In the genomic region with DNA sequence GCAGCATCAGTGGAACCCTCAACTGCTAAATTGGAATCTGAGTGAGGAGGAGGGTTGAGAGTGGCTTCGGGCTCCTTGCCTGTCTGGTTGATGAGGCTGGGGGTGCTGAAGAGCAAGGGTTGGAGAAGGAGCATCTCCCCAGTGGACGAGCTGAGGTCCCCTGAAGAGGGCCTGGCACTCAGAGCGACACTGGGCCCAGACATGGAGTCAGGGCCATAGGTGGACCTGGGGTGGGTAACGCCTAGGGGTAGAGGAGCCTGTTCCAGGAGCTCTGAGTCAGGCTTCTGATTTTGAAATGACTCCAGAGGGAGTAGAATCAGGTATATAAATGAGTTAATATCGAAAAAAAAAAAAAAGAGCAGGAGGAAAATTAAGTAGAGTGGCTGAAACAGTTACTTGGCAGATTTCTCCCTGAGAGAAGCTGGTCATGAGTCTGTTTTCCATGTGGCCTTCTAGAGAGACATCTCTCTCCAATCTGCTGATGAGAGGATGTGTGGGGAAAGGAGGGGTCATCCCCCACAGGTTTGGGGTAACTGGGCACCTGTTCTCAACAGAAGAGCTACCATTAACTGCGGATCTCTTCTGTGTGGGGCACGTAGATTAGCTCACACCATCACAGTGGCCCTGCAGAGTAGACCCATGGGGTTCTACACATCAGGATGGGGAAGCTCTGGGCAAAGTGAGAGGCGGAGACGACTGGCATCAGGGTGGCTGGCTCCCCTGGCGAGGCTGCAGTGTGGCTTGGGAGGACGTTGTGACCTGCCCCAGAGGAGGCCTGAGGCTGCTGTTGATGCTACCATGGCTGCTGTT, we compare ENCODE assay signal across 12 cellular contexts.
DNase-seq lines count a peak whose midpoint lies in the region; ATAC-seq lines count a peak whose summit lies in the region.
"Had no signal": no experiment of that assay in that cellular context is flagged by ENCODE, and none has a peak within 500 bp of the region (broad histone marks: within the 10 kb centered on the region; RNA-seq: fewer than 3 reads in every experiment).

No MANE protein-coding gene starts in this region.

- no peaks in the 10 kb centered on the region for H3K9me3 ChIP-seq in naive thymus-derived CD4-positive, alpha-beta T cell (ENCODE audit: control insufficient read depth in 2 of 3, low read length in 3 of 3)
- H3K9me3 ChIP-seq: sigmoid colon, tibial nerve had no signal

- H3K4me2 ChIP-seq in mesendoderm (ENCODE audit: low read length) = no peak overlapping the region

- no peak overlapping the region for H2BK5ac ChIP-seq in mesendoderm (ENCODE audit: low read length)

- WGBS in mesendoderm (ENCODE audit: extremely low coverage, insufficient coverage, low lambda C conversion rate) = no CpG with 5 or more reads among the region's 11 CpGs

- DNase-seq in stimulated activated CD4-positive, alpha-beta T cell treated with anti-CD3 and anti-CD28 coated beads, Interleukin-1b, Interleukin-23, amount 100 ng/mL, for 48 hours = peak; percentile 37
- DNase-seq in stimulated activated CD4-positive, alpha-beta T cell treated with anti-CD3 and anti-CD28 coated beads, Interleukin-4, amount 100 ng/mL, for 4 hours = no peak
- no peak for DNase-seq in activated T-helper 1 cell treated with anti-CD3 and anti-CD28 coated beads, Interleukin-12 subunit alpha, Interleukin-12 subunit beta, Interleukin-2, Interleukin-4 antibody, amounts not matched to agents 30 ng/mL and 10 ng/mL and 1 ng/mL, durations not matched to agents 14 hours and 24 hours and 36 hours (ENCODE audit: low spot score)
- no peak for DNase-seq in naive thymus-derived CD4-positive, alpha-beta T cell
- DNase-seq in KBM-7 (no peak), mesendoderm (no peak), cerebellum (ENCODE audit: low spot score) (no peak)
- DNase-seq: endodermal cell, NCI-H1694 treated with DMSO at 0.1 percent for 48 hours, NCI-H446 treated with DMSO at 0.1 percent for 48 hours had no signal

- H3K79me1 ChIP-seq in mesendoderm (ENCODE audit: low read length) = no peaks in the 10 kb centered on the region

- H3K56ac ChIP-seq in mesendoderm (ENCODE audit: low read length) = no peak overlapping the region

- H3K36me3 ChIP-seq in naive thymus-derived CD4-positive, alpha-beta T cell (ENCODE audit: control insufficient read depth in 2 of 3, insufficient read depth in 3 of 3, low read length in 3 of 3) = peaks cover 8 to 35% (median 11%) of the 10 kb centered on the region in 3 experiments
- H3K36me3 ChIP-seq in mesendoderm (ENCODE audit: control insufficient read depth, insufficient read depth, low read length) = no peaks in the 10 kb centered on the region

- H4K5ac ChIP-seq in mesendoderm (ENCODE audit: low read length) = no peak overlapping the region

- in situ Hi-C loops in KBM-7 (cut with MboI; ENCODE audit: low pct_unique_long_range_greater_than_20kb, low sequenced_read_pairs) = no loop called here

- no peak overlapping the region for H3K18ac ChIP-seq in mesendoderm (ENCODE audit: low read length)

- no peaks in the 10 kb centered on the region for H3K79me2 ChIP-seq in mesendoderm (ENCODE audit: control insufficient read depth, insufficient read depth, low read length)

- CTCF ChIA-PET in naive thymus-derived CD4-positive, alpha-beta T cell (lab: Charles Lee) = interaction anchor here (0.9 kb wide), 1 partner anchor 8 kb away, joined by 3 read pairs; no protein-coding TSS in a partner anchor

- H3K27ac ChIP-seq in naive thymus-derived CD4-positive, alpha-beta T cell (ENCODE audit: low read depth, low read length) = no peak overlapping the region
- H3K27ac ChIP-seq in mesendoderm (ENCODE audit: low read depth, low read length) = no peak overlapping the region

- POLR2A ChIA-PET in naive thymus-derived CD4-positive, alpha-beta T cell (lab: Charles Lee) = interaction anchor here (0.6 to 1.0 kb wide), 3 partner anchors 21 to 98 kb away, joined by 3 read pairs; no protein-coding TSS in a partner anchor

- no peak overlapping the region for H3K4me3 Mint-ChIP-seq in activated T-helper 1 cell treated with anti-CD3 and anti-CD28 coated beads, Interleukin-12 subunit alpha, Interleukin-12 subunit beta, Interleukin-2, Interleukin-4 antibody, amounts not matched to agents 30 ng/mL and 10 ng/mL and 1 ng/mL, durations not matched to agents 14 hours and 24 hours and 36 hours
- no peak overlapping the region for H3K4me3 Mint-ChIP-seq in naive thymus-derived CD4-positive, alpha-beta T cell
- H3K4me3 Mint-ChIP-seq: endodermal cell had no signal

- no peak overlapping the region for H2BK15ac ChIP-seq in mesendoderm (replicated peaks; ENCODE audit: low read depth)

- no peak overlapping the region for H3K4me3 ChIP-seq in naive thymus-derived CD4-positive, alpha-beta T cell (ENCODE audit: low read length)
- no peak overlapping the region for H3K4me3 ChIP-seq in mesendoderm (ENCODE audit: low read length)
- H3K4me3 ChIP-seq: sigmoid colon, tibial nerve had no signal

- H3K27me3 Mint-ChIP-seq in activated T-helper 1 cell treated with anti-CD3 and anti-CD28 coated beads, Interleukin-12 subunit alpha, Interleukin-12 subunit beta, Interleukin-2, Interleukin-4 antibody, amounts not matched to agents 30 ng/mL and 10 ng/mL and 1 ng/mL, durations not matched to agents 14 hours and 24 hours and 36 hours (ENCODE audit: insufficient read depth) = no peaks in the 10 kb centered on the region
- no peaks in the 10 kb centered on the region for H3K27me3 Mint-ChIP-seq in naive thymus-derived CD4-positive, alpha-beta T cell

- intact Hi-C loops in activated T-helper 1 cell treated with anti-CD3 and anti-CD28 coated beads, Interleukin-12 subunit alpha, Interleukin-12 subunit beta, Interleukin-2, Interleukin-4 antibody, amounts not matched to agents 30 ng/mL and 10 ng/mL and 1 ng/mL, durations not matched to agents 14 hours and 24 hours and 36 hours (cut with micrococcal nuclease) = no loop called here
- intact Hi-C loops in naive thymus-derived CD4-positive, alpha-beta T cell (cut with micrococcal nuclease) = no loop called here

- H3K27me3 ChIP-seq in naive thymus-derived CD4-positive, alpha-beta T cell (ENCODE audit: control insufficient read depth in 2 of 2, insufficient read depth in 2 of 2, low read length in 2 of 2) = no peaks in the 10 kb centered on the region
- H3K27me3 ChIP-seq in mesendoderm (ENCODE audit: insufficient read depth, low read length, poor library complexity) = no peaks in the 10 kb centered on the region
- H3K27me3 ChIP-seq: sigmoid colon, tibial nerve had no signal

- H3K4ac ChIP-seq in mesendoderm (ENCODE audit: low read depth, low read length) = no peak overlapping the region

- H3K4me1 Mint-ChIP-seq in activated T-helper 1 cell treated with anti-CD3 and anti-CD28 coated beads, Interleukin-12 subunit alpha, Interleukin-12 subunit beta, Interleukin-2, Interleukin-4 antibody, amounts not matched to agents 30 ng/mL and 10 ng/mL and 1 ng/mL, durations not matched to agents 14 hours and 24 hours and 36 hours (ENCODE audit: low read depth) = peaks cover 16% of the 10 kb centered on the region
- peaks cover 4 to 33% (median 20%) of the 10 kb centered on the region in 7 donors for H3K4me1 Mint-ChIP-seq in naive thymus-derived CD4-positive, alpha-beta T cell
- H3K4me1 Mint-ChIP-seq: endodermal cell had no signal

- no peak overlapping the region for H2BK120ac ChIP-seq in mesendoderm (ENCODE audit: low read depth, low read length)

- H3K36me3 Mint-ChIP-seq in activated T-helper 1 cell treated with anti-CD3 and anti-CD28 coated beads, Interleukin-12 subunit alpha, Interleukin-12 subunit beta, Interleukin-2, Interleukin-4 antibody, amounts not matched to agents 30 ng/mL and 10 ng/mL and 1 ng/mL, durations not matched to agents 14 hours and 24 hours and 36 hours (ENCODE audit: low read depth) = peaks cover 30% of the 10 kb centered on the region
- H3K36me3 Mint-ChIP-seq in naive thymus-derived CD4-positive, alpha-beta T cell = peaks cover 12 to 63% (median 25%) of the 10 kb centered on the region in 5 donors

- no peaks in the 10 kb centered on the region for H3K9me3 Mint-ChIP-seq in activated T-helper 1 cell treated with anti-CD3 and anti-CD28 coated beads, Interleukin-12 subunit alpha, Interleukin-12 subunit beta, Interleukin-2, Interleukin-4 antibody, amounts not matched to agents 30 ng/mL and 10 ng/mL and 1 ng/mL, durations not matched to agents 14 hours and 24 hours and 36 hours
- H3K9me3 Mint-ChIP-seq in naive thymus-derived CD4-positive, alpha-beta T cell = no peaks in the 10 kb centered on the region
- H3K9me3 Mint-ChIP-seq: endodermal cell had no signal

- H3K9ac ChIP-seq in mesendoderm (ENCODE audit: low read length) = no peak overlapping the region

- H3K4me1 ChIP-seq in naive thymus-derived CD4-positive, alpha-beta T cell (ENCODE audit: control insufficient read depth in 2 of 2, insufficient read depth in 2 of 2, low read length in 2 of 2) = no peaks in the 10 kb centered on the region
- no peaks in the 10 kb centered on the region for H3K4me1 ChIP-seq in mesendoderm (ENCODE audit: control insufficient read depth, low read depth, low read length)

- H3K27ac Mint-ChIP-seq in activated T-helper 1 cell treated with anti-CD3 and anti-CD28 coated beads, Interleukin-12 subunit alpha, Interleukin-12 subunit beta, Interleukin-2, Interleukin-4 antibody, amounts not matched to agents 30 ng/mL and 10 ng/mL and 1 ng/mL, durations not matched to agents 14 hours and 24 hours and 36 hours = peak overlapping the region; percentile 76
- peak overlapping the region in 7 of 9 donors; percentile 7 to 77 (median 32) for H3K27ac Mint-ChIP-seq in naive thymus-derived CD4-positive, alpha-beta T cell
- H3K27ac Mint-ChIP-seq: endodermal cell had no signal

- H2AK5ac ChIP-seq in mesendoderm (ENCODE audit: low read length) = no peak overlapping the region

- no peak overlapping the region for H3K23ac ChIP-seq in mesendoderm (ENCODE audit: low read length)

- no peak overlapping the region for H4K8ac ChIP-seq in mesendoderm (ENCODE audit: low read depth, low read length)

- ATAC-seq in naive thymus-derived CD4-positive, alpha-beta T cell = no peak
